8 cellular contexts compared by ENCODE assay signal in the genomic region with DNA sequence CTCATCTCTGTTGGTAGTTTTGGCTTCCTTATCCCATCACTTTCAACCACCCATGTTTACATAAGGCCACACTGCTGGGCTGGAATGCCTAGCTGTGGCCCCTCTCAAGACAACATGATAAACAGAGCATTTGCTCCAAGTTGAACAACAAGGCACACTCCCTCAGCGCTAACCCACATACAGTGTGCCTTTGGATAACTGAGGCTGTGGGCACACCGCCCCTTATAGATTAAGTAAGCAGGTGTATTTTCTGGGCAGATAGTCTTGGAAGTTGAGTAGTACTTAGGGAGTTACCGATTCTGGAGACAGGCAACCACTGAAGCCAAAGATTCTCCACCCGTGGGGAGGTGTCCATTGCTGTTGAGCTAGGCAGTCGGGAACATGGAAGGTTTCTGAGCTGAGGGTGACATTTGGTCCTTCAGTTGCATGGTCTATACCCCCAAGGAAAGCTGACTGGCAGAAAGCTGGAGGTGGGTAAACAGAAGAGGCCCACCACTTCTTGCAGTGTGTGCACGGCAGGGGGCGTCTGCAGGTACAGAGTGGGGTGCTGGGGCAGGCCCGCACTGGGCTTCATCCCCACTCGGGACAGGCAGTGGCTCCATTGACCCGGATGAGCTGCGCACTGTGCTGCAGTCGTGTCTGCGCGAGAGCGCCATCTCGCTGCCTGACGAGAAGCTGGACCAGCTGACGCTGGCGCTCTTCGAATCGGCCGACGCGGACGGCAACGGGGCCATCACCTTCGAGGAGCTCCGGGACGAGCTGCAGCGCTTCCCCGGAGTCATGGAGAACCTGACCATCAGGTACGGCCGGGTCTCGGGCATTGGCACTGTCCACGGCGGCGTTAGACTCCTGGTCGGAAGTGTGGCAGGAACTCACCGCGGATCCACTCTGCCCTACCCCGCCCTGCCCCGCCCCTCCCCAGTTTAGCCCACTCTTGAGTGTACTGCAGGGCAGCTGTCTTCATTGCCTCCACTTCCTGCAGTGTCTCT. TPM values are rescaled to one million over a fixed set of nuclear protein-coding genes. Genes with fewer than 3 reads are reported as not detected.
A peak's percentile ranks its signal among the peaks of the same experiment; 100 is the strongest.
DNase-seq lines count a peak whose midpoint lies in the region; ATAC-seq, FAIRE-seq and TF ChIP-seq lines count a peak whose summit lies in the region.

No MANE protein-coding gene starts in this region.

- no peak overlapping the region for H3K9ac ChIP-seq in MM.1S (ENCODE audit: low read length)

- FAIRE-seq in D721Med (lab: Jason Lieb, UNC): no peak

- TF ChIP-seq CTCF in D721Med (IDR thresholded peaks at IDR 0.05; ENCODE audit: insufficient read depth, missing control alignments) (peak; percentile 77), MM.1S (IDR thresholded peaks at IDR 0.05; ENCODE audit: low read length) (peak; percentile 30), foreskin keratinocyte (conservative IDR thresholded peaks at IDR 0.05) (peak; percentile 81), omental fat pad (IDR thresholded peaks at IDR 0.05) (no peak)

- peaks cover 17% of the 10 kb centered on the region for H3K4me1 Mint-ChIP-seq in activated T-cell treated with anti-CD3 and anti-CD28 coated beads, Interleukin-2, amount 50 U/mL, for 24 hours (ENCODE audit: low read depth)

- no peaks in the 10 kb centered on the region for H3K36me3 ChIP-seq in MM.1S (replicated peaks; ENCODE audit: insufficient read depth, low read length)

- H3K27me3 Mint-ChIP-seq in activated T-cell treated with anti-CD3 and anti-CD28 coated beads, Interleukin-2, amount 50 U/mL, for 24 hours: peaks cover 53% of the 10 kb centered on the region

- no peaks in the 10 kb centered on the region for H3K4me1 ChIP-seq in MM.1S (ENCODE audit: low read length)
- peaks cover 17% of the 10 kb centered on the region for H3K4me1 ChIP-seq in foreskin keratinocyte

- ATAC-seq in foreskin keratinocyte (peak; percentile 46), omental fat pad (ENCODE audit: low FRiP score) (peak; percentile 33), GM21423 (IDR thresholded peaks at IDR 0.05; ENCODE audit: unreplicated experiment) (no peak)

- H3K9me2 ChIP-seq in MM.1S (replicated peaks; ENCODE audit: insufficient read depth, low read length): no peaks in the 10 kb centered on the region

- H3K4me3 Mint-ChIP-seq in activated T-cell treated with anti-CD3 and anti-CD28 coated beads, Interleukin-2, amount 50 U/mL, for 24 hours: peak overlapping the region; percentile 38

- no peak overlapping the region for H3K27ac Mint-ChIP-seq in activated T-cell treated with anti-CD3 and anti-CD28 coated beads, Interleukin-2, amount 50 U/mL, for 24 hours

- DNase-seq in D721Med (ENCODE audit: insufficient read length, low spot score) (peak; percentile 47), MM.1S (no peak), foreskin keratinocyte (peak in 1 of 2 donors; percentile 38), omental fat pad (ENCODE audit: low spot score) (no peak), pons (ENCODE audit: low spot score) (no peak), T1000 (lab: John Stamatoyannopoulos, UW) (no peak)
- DNase-seq in activated T-cell treated with anti-CD3 and anti-CD28 coated beads, Interleukin-2, amount 50 U/mL, for 24 hours: peak; percentile 50

- H3K36me3 Mint-ChIP-seq in activated T-cell treated with anti-CD3 and anti-CD28 coated beads, Interleukin-2, amount 50 U/mL, for 24 hours (ENCODE audit: low read depth): no peaks in the 10 kb centered on the region

- H3K9me3 ChIP-seq in MM.1S (replicated peaks; ENCODE audit: insufficient read depth, low read length): no peaks in the 10 kb centered on the region

- H3K27me3 ChIP-seq in MM.1S (replicated peaks; ENCODE audit: insufficient read depth, low read length): no peaks in the 10 kb centered on the region
- peaks cover 2% of the 10 kb centered on the region for H3K27me3 ChIP-seq in foreskin keratinocyte

- H4K20me1 ChIP-seq in MM.1S (ENCODE audit: insufficient read depth, low read length): no peaks in the 10 kb centered on the region

- no peak overlapping the region for H3K4me2 ChIP-seq in MM.1S (ENCODE audit: low read depth, low read length)

- no peak overlapping the region for H3K27ac ChIP-seq in MM.1S (ENCODE audit: low read length)
- H3K27ac ChIP-seq in foreskin keratinocyte: no peak overlapping the region

- H3F3A ChIP-seq in MM.1S (ENCODE audit: insufficient read depth, low read length): no peaks in the 10 kb centered on the region

- H3K9me3 Mint-ChIP-seq in activated T-cell treated with anti-CD3 and anti-CD28 coated beads, Interleukin-2, amount 50 U/mL, for 24 hours: no peaks in the 10 kb centered on the region

- no peaks in the 10 kb centered on the region for H3K79me2 ChIP-seq in MM.1S (ENCODE audit: low read length)

- no peak overlapping the region for H3K4me3 ChIP-seq in MM.1S (ENCODE audit: low read length)

- H2AFZ ChIP-seq in MM.1S (ENCODE audit: low read length): no peak overlapping the region

RNA-seq across cellular contexts. Expression of a gene that starts 16.8 kb away (rescaled TPM):
- 0.04 and 0.14 TPM in 2 replicates for total RNA-seq in foreskin keratinocyte
- polyA plus RNA-seq in foreskin keratinocyte: 0.03 and 0.04 TPM in 2 replicates
- total RNA-seq in omental fat pad: under 1 TPM; 0.28 to 0.56 (median 0.42) TPM

Comparison
In these comparisons a context has a peak if more than half of its experiments do, and no peak if none do; other contexts are left out.
1. DNase-seq: peak in D721Med (single experiment) and activated T-cell treated with anti-CD3 and anti-CD28 coated beads, Interleukin-2, amount 50 U/mL, for 24 hours (single experiment); none in MM.1S (single experiment), omental fat pad (single experiment), pons (single experiment) and T1000 (single experiment).
2. CTCF ChIP-seq: peak in D721Med (single experiment), MM.1S (single experiment) and foreskin keratinocyte (single experiment); none in omental fat pad (0 of 3).